Comparison of ENCODE assay signal across 15 cellular contexts in genomic region chr2:47636176-47636575, GRCh38.
"Had no signal": no experiment of that assay in that cellular context is flagged by ENCODE, and none has a peak within 500 bp of the region (broad histone marks: within the 10 kb centered on the region; RNA-seq: fewer than 3 reads in every experiment).

No MANE protein-coding gene starts in this region.

- H3K4me1 ChIP-seq: stomach had no signal

- H3K9me3 Mint-ChIP-seq: dendritic cell treated with granulocyte-macrophage colony-stimulating factor and Interleukin-4, amounts not matched to agents 40 ng/mL and 50 ng/mL, for 4 days; effector memory CD8-positive, alpha-beta T cell had no signal

- H3K36me3 Mint-ChIP-seq: naive thymus-derived CD8-positive, alpha-beta T cell had no signal

- H3K27me3 ChIP-seq: esophagus squamous epithelium, gastroesophageal sphincter, ovary, stomach had no signal

- H3K4me1 Mint-ChIP-seq: naive thymus-derived CD8-positive, alpha-beta T cell had no signal

- H3K36me3 ChIP-seq: esophagus squamous epithelium, gastroesophageal sphincter, ovary, stomach had no signal

- H3K4me3 Mint-ChIP-seq: dendritic cell treated with granulocyte-macrophage colony-stimulating factor and Interleukin-4, amounts not matched to agents 40 ng/mL and 50 ng/mL, for 4 days; effector memory CD8-positive, alpha-beta T cell; naive thymus-derived CD8-positive, alpha-beta T cell had no signal

- H3K9me3 ChIP-seq: esophagus squamous epithelium, gastroesophageal sphincter, ovary, stomach had no signal

- H3K27ac ChIP-seq: esophagus squamous epithelium, ovary, stomach had no signal

- H3K4me3 ChIP-seq: esophagus squamous epithelium, gastroesophageal sphincter, ovary, stomach had no signal

- H3K27ac Mint-ChIP-seq: dendritic cell treated with granulocyte-macrophage colony-stimulating factor and Interleukin-4, amounts not matched to agents 40 ng/mL and 50 ng/mL, for 4 days; effector memory CD8-positive, alpha-beta T cell; naive thymus-derived CD8-positive, alpha-beta T cell had no signal

- DNase-seq: cerebellar nuclear complex; effector memory CD8-positive, alpha-beta T cell; esophagus squamous epithelium; glutamatergic neuron; mesendoderm; naive thymus-derived CD8-positive, alpha-beta T cell; nucleus accumbens; ovary; right cardiac atrium; small intestine; stimulated activated CD4-positive, alpha-beta T cell treated with anti-CD3 and anti-CD28 coated beads, Interleukin-12 subunit alpha, Interleukin-12 subunit beta, amount 100 ng/mL, for 4 hours; stimulated activated naive CD4-positive, alpha-beta T cell; stomach had no signal

- ATAC-seq: effector memory CD8-positive, alpha-beta T cell; gastroesophageal sphincter; naive thymus-derived CD8-positive, alpha-beta T cell; right cardiac atrium had no signal
